19 cellular contexts compared by ENCODE assay signal in the genomic region with DNA sequence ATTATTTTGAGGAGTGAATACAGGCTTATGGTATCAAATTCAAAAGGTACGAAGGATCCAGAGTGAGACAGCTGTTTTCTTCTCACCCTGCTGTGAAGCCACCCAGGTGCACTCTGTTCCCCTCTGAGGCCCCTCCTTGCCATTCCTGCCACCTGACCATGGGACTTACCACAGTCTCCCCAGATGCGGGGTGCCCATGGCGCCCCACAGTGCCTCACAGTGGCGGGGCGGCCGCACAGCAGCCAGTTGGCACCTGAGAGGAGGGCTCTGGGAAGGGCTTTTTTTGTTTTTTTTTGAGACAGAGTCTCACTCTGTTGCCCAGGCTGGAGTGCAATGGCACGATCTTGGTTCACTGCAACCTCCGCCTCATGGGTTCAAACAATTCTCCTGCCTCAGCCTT.
DNase-seq lines count a peak whose midpoint lies in the region; ATAC-seq, FAIRE-seq and TF ChIP-seq lines count a peak whose summit lies in the region.
"Had no signal": no experiment of that assay in that cellular context is flagged by ENCODE, and none has a peak within 500 bp of the region (broad histone marks: within the 10 kb centered on the region; RNA-seq: fewer than 3 reads in every experiment).

No MANE protein-coding gene starts in this region.

- FAIRE-seq in D721Med (lab: Jason Lieb, UNC): no peak

- no peak for TF ChIP-seq POLR2A in esophagus squamous epithelium (IDR thresholded peaks at IDR 0.05)

- no peaks in the 10 kb centered on the region for H3K9me3 Mint-ChIP-seq in activated T-helper 17 cell treated with anti-CD3 and anti-CD28 coated beads, Interleukin-2, amount 50 U/mL, for 72 hours
- H3K9me3 Mint-ChIP-seq: CD14-positive monocyte; effector memory CD8-positive, alpha-beta T cell had no signal

- no peak overlapping the region for H3K27ac ChIP-seq in 22Rv1
- no peak overlapping the region for H3K27ac ChIP-seq in esophagus squamous epithelium
- H3K27ac ChIP-seq: left lung, sigmoid colon, testis had no signal

- H3K27me3 ChIP-seq in esophagus squamous epithelium: peaks cover 0 to 35% (median 0%) of the 10 kb centered on the region in 4 donors
- H3K27me3 ChIP-seq: left lung, sigmoid colon, testis had no signal

- no peak overlapping the region for H3K4me3 ChIP-seq in esophagus squamous epithelium
- H3K4me3 ChIP-seq: HAP-1, left lung, sigmoid colon, testis had no signal

- DNase-seq in D721Med (ENCODE audit: insufficient read length, low spot score) (no peak), HT-29 (ENCODE audit: low spot score) (peak; percentile 14), esophagus squamous epithelium (lab: John Stamatoyannopoulos, UW) (no peak), left cardiac atrium (no peak)
- no peak for DNase-seq in activated effector memory CD4-positive, alpha-beta T cell treated with Interleukin-2 at 50 U/mL for 16 hours
- DNase-seq: effector memory CD8-positive, alpha-beta T cell; glutamatergic neuron; naive thymus-derived CD4-positive, alpha-beta T cell; NCI-H1694; SIG-M5; sigmoid colon; testis had no signal

- H3K9me3 ChIP-seq in esophagus squamous epithelium: no peaks in the 10 kb centered on the region
- H3K9me3 ChIP-seq: HAP-1, left lung, sigmoid colon, testis had no signal

- WGBS in esophagus squamous epithelium, 2 donors: 73 to 94% methylated on average over 5 to 6 of the region's 8 CpGs

- no peak overlapping the region for H3K27ac Mint-ChIP-seq in activated T-helper 17 cell treated with anti-CD3 and anti-CD28 coated beads, Interleukin-2, amount 50 U/mL, for 72 hours
- H3K27ac Mint-ChIP-seq: effector memory CD8-positive, alpha-beta T cell; naive thymus-derived CD4-positive, alpha-beta T cell had no signal

- no peaks in the 10 kb centered on the region for H3K4me1 ChIP-seq in esophagus squamous epithelium
- H3K4me1 ChIP-seq: HAP-1, left lung, sigmoid colon, testis had no signal

- H3K27me3 Mint-ChIP-seq in activated T-helper 17 cell treated with anti-CD3 and anti-CD28 coated beads, Interleukin-2, amount 50 U/mL, for 72 hours: peaks cover 15% of the 10 kb centered on the region

- H3K36me3 Mint-ChIP-seq in activated T-helper 17 cell treated with anti-CD3 and anti-CD28 coated beads, Interleukin-2, amount 50 U/mL, for 72 hours (ENCODE audit: low read depth): no peaks in the 10 kb centered on the region
- H3K36me3 Mint-ChIP-seq: CD14-positive monocyte; naive thymus-derived CD4-positive, alpha-beta T cell had no signal

- no peaks in the 10 kb centered on the region for H3K4me1 Mint-ChIP-seq in activated T-helper 17 cell treated with anti-CD3 and anti-CD28 coated beads, Interleukin-2, amount 50 U/mL, for 72 hours

- H3K36me3 ChIP-seq in esophagus squamous epithelium: no peaks in the 10 kb centered on the region
- H3K36me3 ChIP-seq: HAP-1, left lung had no signal

- intact Hi-C loops in esophagus squamous epithelium (cut with DNase I): no loop called here
- intact Hi-C loops in left cardiac atrium (cut with DNase I): no loop called here

- TF ChIP-seq CTCF in 22Rv1 (IDR thresholded peaks at IDR 0.05) (peak; percentile 27; the same call in 1 of the 2 replicates), D721Med (IDR thresholded peaks at IDR 0.05; ENCODE audit: insufficient read depth, missing control alignments) (peak; percentile 17), esophagus squamous epithelium (IDR thresholded peaks at IDR 0.05) (no peak)

- no peak overlapping the region for H3K4me3 Mint-ChIP-seq in activated T-helper 17 cell treated with anti-CD3 and anti-CD28 coated beads, Interleukin-2, amount 50 U/mL, for 72 hours
- H3K4me3 Mint-ChIP-seq: brain; CD14-positive monocyte; effector memory CD8-positive, alpha-beta T cell; naive thymus-derived CD4-positive, alpha-beta T cell had no signal

- peak; percentile 39 for ATAC-seq in activated T-helper 17 cell treated with anti-CD3 and anti-CD28 coated beads, Interleukin-2, amount 50 U/mL, for 72 hours (replicated peaks)
- ATAC-seq in HG02571 (IDR thresholded peaks at IDR 0.05; ENCODE audit: unreplicated experiment) (no peak), left cardiac atrium (no peak)
- ATAC-seq: effector memory CD8-positive, alpha-beta T cell; left lung; naive thymus-derived CD4-positive, alpha-beta T cell had no signal

Comparison
In these comparisons a context has a peak if more than half of its experiments do, and no peak if none do; other contexts are left out.
1. CTCF ChIP-seq: peak in 22Rv1 (single experiment) and D721Med (single experiment); none in esophagus squamous epithelium (0 of 6).